Comparison of ENCODE assay signal across 7 cellular contexts in genomic region chr3:52043039-52043438, GRCh38. TPM values are rescaled to one million over a fixed set of nuclear protein-coding genes. Genes with fewer than 3 reads are reported as not detected.
DNase-seq lines count a peak whose midpoint lies in the region; ATAC-seq and TF ChIP-seq lines count a peak whose summit lies in the region.
"Not testable (repeated sequence)": the region's sequence is repeated elsewhere in the genome, so short reads cannot be mapped to it uniquely, and the experiment has no call there.

No MANE protein-coding gene starts in this region.

- ATAC-seq in T-helper 17 cell; central memory CD8-positive, alpha-beta T cell (replicated peaks; ENCODE audit: extremely low read depth, poor library complexity, severe bottlenecking): not testable (repeated sequence)

- CTCF ChIA-PET in HEK293 (lab: Yijun Ruan, JAX): not testable (repeated sequence)

- H3K4me3 ChIP-seq in HEK293 (ENCODE audit: low read depth, low read length); dorsolateral prefrontal cortex: not testable (repeated sequence)

- not testable (repeated sequence) for H3K9me3 ChIP-seq in HEK293 (ENCODE audit: control insufficient read depth, insufficient read depth, low read depth, low read length); T-helper 17 cell (ENCODE audit: control insufficient read depth, low read length, poor library complexity, severe bottlenecking)

- not testable (repeated sequence) for H3K9me3 Mint-ChIP-seq in central memory CD8-positive, alpha-beta T cell

- H3K4me3 Mint-ChIP-seq in T-helper 17 cell; central memory CD8-positive, alpha-beta T cell: not testable (repeated sequence)

- not testable (repeated sequence) for H3K27ac ChIP-seq in HEK293 (ENCODE audit: extremely low read depth, low read depth, low read length)
- peak overlapping the region; percentile 99 for H3K27ac ChIP-seq in angular gyrus (ENCODE audit: low read depth, low read length)
- peak overlapping the region in 56 of 59 donors; percentile 64 to 100 (median 96) for H3K27ac ChIP-seq in dorsolateral prefrontal cortex
- peak overlapping the region; percentile 99 for H3K27ac ChIP-seq in layer of hippocampus (ENCODE audit: low read depth, low read length)
- peak overlapping the region; percentile 100 for H3K27ac ChIP-seq in substantia nigra (ENCODE audit: low read depth, low read length, poor library complexity, severe bottlenecking)

- not testable (repeated sequence) for DNase-seq in T-helper 17 cell; central memory CD8-positive, alpha-beta T cell (ENCODE audit: low spot score in 2 of 2); dorsolateral prefrontal cortex; substantia nigra (lab: John Stamatoyannopoulos, UW)

- H3K27me3 ChIP-seq in dorsolateral prefrontal cortex; layer of hippocampus (ENCODE audit: control insufficient read depth, insufficient read depth, low read length): not testable (repeated sequence)

- not testable (repeated sequence) for H3K4me1 ChIP-seq in HEK293 (ENCODE audit: control insufficient read depth, insufficient read depth, low read length)

- TF ChIP-seq CTCF in HEK293 (tag by site-specific recombination; IDR thresholded peaks at IDR 0.05); dorsolateral prefrontal cortex (IDR thresholded peaks at IDR 0.05 in 54 of 56, conservative IDR thresholded peaks at IDR 0.05 in 2 of 56; ENCODE audit: low read depth in 1 of 56, partially characterized antibody in 56 of 56): not testable (repeated sequence)

- peak overlapping the region; percentile 43 for H3K27ac Mint-ChIP-seq in T-helper 17 cell
- peak overlapping the region; percentile 85 for H3K27ac Mint-ChIP-seq in central memory CD8-positive, alpha-beta T cell (ENCODE audit: low read depth)

- intact Hi-C loops in dorsolateral prefrontal cortex (cut with DNase I): not testable (repeated sequence)

- POLR2A ChIA-PET in HEK293 (lab: Yijun Ruan, JAX): interaction anchor here (0.7 kb wide), 1 partner anchor 14 kb away, joined by 4 read pairs; no protein-coding TSS in a partner anchor

- H3K36me3 ChIP-seq in HEK293 (ENCODE audit: control insufficient read depth in 2 of 2, insufficient read depth in 1 of 2, low read length in 2 of 2): not testable (repeated sequence)

- H3K36me3 Mint-ChIP-seq in T-helper 17 cell (ENCODE audit: low read depth); central memory CD8-positive, alpha-beta T cell (ENCODE audit: insufficient read depth): not testable (repeated sequence)

- peaks cover 24% of the 10 kb centered on the region for H3K4me1 Mint-ChIP-seq in T-helper 17 cell
- peaks cover 11% of the 10 kb centered on the region for H3K4me1 Mint-ChIP-seq in central memory CD8-positive, alpha-beta T cell

- H3K27me3 Mint-ChIP-seq in T-helper 17 cell; central memory CD8-positive, alpha-beta T cell: not testable (repeated sequence)

TF ChIP-seq in HEK293, 187 proteins besides CTCF, POLR2A, EP300 and RAD21:
- TF ChIP-seq PRDM1 (tag by site-specific recombination; IDR thresholded peaks at IDR 0.05) (peak; percentile 50; the same call in 1 of the 2 replicates), ZNF366 (tag by site-specific recombination; conservative IDR thresholded peaks at IDR 0.05) (peak; percentile 83), ZNF341 (tag by site-specific recombination; IDR thresholded peaks at IDR 0.05; ENCODE audit: low read depth) (peak; percentile 43; the same call in 1 of the 2 replicates)

RNA-seq across cellular contexts. Expression of gene DUSP7, which starts 13.3 kb away (rescaled TPM):
- 10 to 100 TPM; 15.8 to 18.6 TPM for total RNA-seq in T-helper 17 cell
- total RNA-seq in dorsolateral prefrontal cortex: 10 to 100 TPM; 29.0 to 90.9 (median 44.8) TPM

RNA-seq across cellular contexts. Expression of gene RPL29, which starts 47.3 kb away (rescaled TPM):
- total RNA-seq in T-helper 17 cell: 1,000 to 10,000 TPM; 1,359 to 1,493 TPM
- 100 to 1,000 TPM; 154 to 416 (median 290) TPM for total RNA-seq in dorsolateral prefrontal cortex

RNA-seq across cellular contexts. Expression of gene ACY1, which starts 59.7 kb away (rescaled TPM):
- total RNA-seq in T-helper 17 cell (1 to 10 TPM; 7.1 to 7.6 TPM), dorsolateral prefrontal cortex (10 to 100 TPM in 116 of 120 experiments, 1 to 10 TPM in 4; 8.1 to 33.2 (median 16.3) TPM)
